In genomic region chr4:101753702-101754101, GRCh38 we compare ENCODE assay signal across 19 cellular contexts. TPM values are rescaled to one million over a fixed set of nuclear protein-coding genes. Genes with fewer than 3 reads are reported as not detected.
DNase-seq lines count a peak whose midpoint lies in the region; ATAC-seq and TF ChIP-seq lines count a peak whose summit lies in the region.
"Had no signal": no experiment of that assay in that cellular context is flagged by ENCODE, and none has a peak within 500 bp of the region (broad histone marks: within the 10 kb centered on the region; RNA-seq: fewer than 3 reads in every experiment).

No MANE protein-coding gene starts in this region.

- peaks cover 5% of the 10 kb centered on the region for H3K9me3 Mint-ChIP-seq in WTC11
- H3K9me3 Mint-ChIP-seq: activated CD4-positive, alpha-beta T cell treated with anti-CD3 and anti-CD28 coated beads, Interleukin-2, amount 10 ng/mL, durations not matched to agents 24 days and 14 days had no signal

- no peak overlapping the region for H3K4me3 Mint-ChIP-seq in WTC11
- H3K4me3 Mint-ChIP-seq: activated CD4-positive, alpha-beta T cell treated with anti-CD3 and anti-CD28 coated beads, Interleukin-2, amount 10 ng/mL, durations not matched to agents 24 days and 14 days; activated CD8-positive, alpha-beta memory T cell treated with anti-CD3 and anti-CD28 coated beads, Interleukin-2, amount 10 ng/mL, durations not matched to agents 7 days and 5 days; activated naive CD8-positive, alpha-beta T cell had no signal

- POLR2A ChIA-PET in GM10248 (lab: Yijun Ruan, JAX) (no interaction called here), WTC11 (lab: Charles Lee) (no interaction called here)

- TF ChIP-seq CTCF in GM10248 (IDR thresholded peaks at IDR 0.05; ENCODE audit: control extremely low read depth, extremely low read depth, low read depth, missing control alignments): no peak
- TF ChIP-seq CTCF in WTC11 (IDR thresholded peaks at IDR 0.05): no peak

- no peak overlapping the region for H3K27ac Mint-ChIP-seq in WTC11
- H3K27ac Mint-ChIP-seq: activated CD4-positive, alpha-beta T cell treated with anti-CD3 and anti-CD28 coated beads, Interleukin-2, amount 10 ng/mL, durations not matched to agents 24 days and 14 days; activated CD8-positive, alpha-beta memory T cell treated with anti-CD3 and anti-CD28 coated beads, Interleukin-2, amount 10 ng/mL, durations not matched to agents 7 days and 5 days; activated naive CD8-positive, alpha-beta T cell had no signal

- CTCF ChIA-PET in GM10248 (lab: Yijun Ruan, JAX) (no interaction called here), WTC11 (lab: Charles Lee) (interaction anchor here (0.6 kb wide), 1 partner anchor 50 kb away, joined by 3 read pairs; no protein-coding TSS in a partner anchor)

- peak; percentile 12 for DNase-seq in GM03348 (ENCODE audit: low spot score)
- DNase-seq in fibroblast of peridontal ligament (ENCODE audit: extremely low read depth): peak; percentile 72
- peak; percentile 92 for DNase-seq in stromal cell of bone marrow (ENCODE audit: low read depth)
- no peak for DNase-seq in GM10248 (ENCODE audit: extremely low spot score)
- no peak for DNase-seq in activated T-cell treated with anti-CD3 and anti-CD28 coated beads, Interleukin-2, amount 50 U/mL, for 48 hours
- no peak for DNase-seq in WTC11 (ENCODE audit: low spot score)
- DNase-seq: activated CD4-positive, alpha-beta T cell treated with anti-CD3 and anti-CD28 coated beads, Interleukin-2, amount 10 ng/mL, durations not matched to agents 24 days and 14 days; activated CD8-positive, alpha-beta memory T cell treated with anti-CD3 and anti-CD28 coated beads, Interleukin-2, amount 10 ng/mL, durations not matched to agents 7 days and 5 days; AML-193; cortex of kidney; gastrocnemius medialis; hypothalamus; NCI-H1105 treated with DMSO at 0.1 percent for 48 hours; NCI-H2029 treated with DMSO at 0.1 percent for 48 hours; NCI-H510A treated with DMSO at 0.1 percent for 48 hours; PC-9; SIG-M5 had no signal

- H3K27me3 Mint-ChIP-seq in WTC11 (ENCODE audit: low read depth): no peaks in the 10 kb centered on the region
- H3K27me3 Mint-ChIP-seq: activated CD4-positive, alpha-beta T cell treated with anti-CD3 and anti-CD28 coated beads, Interleukin-2, amount 10 ng/mL, durations not matched to agents 24 days and 14 days; activated CD8-positive, alpha-beta memory T cell treated with anti-CD3 and anti-CD28 coated beads, Interleukin-2, amount 10 ng/mL, durations not matched to agents 7 days and 5 days; activated naive CD8-positive, alpha-beta T cell had no signal

- ATAC-seq in SK-N-SH treated with all-trans-retinoic acid at 6 μM for 48 hours (no peak), WTC11 (no peak)
- ATAC-seq: activated CD8-positive, alpha-beta memory T cell treated with anti-CD3 and anti-CD28 coated beads, Interleukin-2, amount 10 ng/mL, durations not matched to agents 7 days and 5 days; gastrocnemius medialis had no signal

- H3K4me1 Mint-ChIP-seq in WTC11: no peaks in the 10 kb centered on the region
- H3K4me1 Mint-ChIP-seq: activated CD4-positive, alpha-beta T cell treated with anti-CD3 and anti-CD28 coated beads, Interleukin-2, amount 10 ng/mL, durations not matched to agents 24 days and 14 days; activated CD8-positive, alpha-beta memory T cell treated with anti-CD3 and anti-CD28 coated beads, Interleukin-2, amount 10 ng/mL, durations not matched to agents 7 days and 5 days had no signal

- H3K36me3 Mint-ChIP-seq in WTC11: no peaks in the 10 kb centered on the region
- H3K36me3 Mint-ChIP-seq: activated CD8-positive, alpha-beta memory T cell treated with anti-CD3 and anti-CD28 coated beads, Interleukin-2, amount 10 ng/mL, durations not matched to agents 7 days and 5 days; activated naive CD8-positive, alpha-beta T cell had no signal

TF ChIP-seq in SK-N-SH treated with all-trans-retinoic acid at 6 μM for 48 hours, 23 proteins besides CTCF, POLR2A, EP300 and RAD21:
- TF ChIP-seq ZC3H10 (CRISPR knock-in tag; IDR thresholded peaks at IDR 0.05) (no peak), CSRNP3 (CRISPR knock-in tag; IDR thresholded peaks at IDR 0.05) (no peak), ISL1 (CRISPR knock-in tag; IDR thresholded peaks at IDR 0.05) (peak; percentile 52), BACH2 (CRISPR knock-in tag; IDR thresholded peaks at IDR 0.05; ENCODE audit: borderline replicate concordance) (no peak), SNAI2 (CRISPR knock-in tag; IDR thresholded peaks at IDR 0.05) (no peak), TSHZ2 (CRISPR knock-in tag; IDR thresholded peaks at IDR 0.05) (no peak), GLIS3 (CRISPR knock-in tag; IDR thresholded peaks at IDR 0.05) (no peak)

TF ChIP-seq in WTC11, 78 proteins besides CTCF, POLR2A, EP300 and RAD21:
- TF ChIP-seq E2F1 (CRISPR knock-in tag; IDR thresholded peaks at IDR 0.05): no peak
- no peak for TF ChIP-seq TCF7 (CRISPR knock-in tag; IDR thresholded peaks at IDR 0.05; ENCODE audit: low read depth)
- TF ChIP-seq ERG (CRISPR knock-in tag; IDR thresholded peaks at IDR 0.05): no peak
- no peak for TF ChIP-seq EMX1 (CRISPR knock-in tag; IDR thresholded peaks at IDR 0.05)
- TF ChIP-seq NFATC4 (CRISPR knock-in tag; IDR thresholded peaks at IDR 0.05): no peak
- no peak for TF ChIP-seq FOXP4 (CRISPR knock-in tag; IDR thresholded peaks at IDR 0.05)
- TF ChIP-seq GABPB1 (CRISPR knock-in tag; IDR thresholded peaks at IDR 0.05): no peak
TF ChIP-seq in WTC11: peak in this region for 0.

RNA-seq across cellular contexts. Expression of gene BANK1, which starts 36.8 kb away (rescaled TPM):
- 0.53 to 0.87 TPM (median 0.68 TPM) in 3 replicates for total RNA-seq in WTC11 (2021)
- total RNA-seq: activated CD4-positive, alpha-beta T cell treated with anti-CD3 and anti-CD28 coated beads, Interleukin-2, amount 10 ng/mL, durations not matched to agents 24 days and 14 days had no signal

Comparison
In these comparisons a context has a peak if more than half of its experiments do, and no peak if none do; other contexts are left out.
1. DNase-seq: peak in GM03348 (single experiment), fibroblast of peridontal ligament (single experiment) and stromal cell of bone marrow (single experiment); none in GM10248 (single experiment), activated T-cell treated with anti-CD3 and anti-CD28 coated beads, Interleukin-2, amount 50 U/mL, for 48 hours (0 of 2) and WTC11 (single experiment).